ENCODE assay signal across 1 cellular context in genomic region chr16:577796-578195, GRCh38.
TF ChIP-seq lines count a peak whose summit lies in the region.

No MANE protein-coding gene starts in this region.

TF ChIP-seq in K562, 482 proteins besides CTCF, POLR2A, EP300 and RAD21:
- TF ChIP-seq NKRF (IDR thresholded peaks at IDR 0.05; ENCODE audit: borderline replicate concordance) (no peak), SIRT6 (IDR thresholded peaks at IDR 0.05; ENCODE audit: low read depth, low read length) (no peak), TSHZ1 (CRISPR knock-in tag; IDR thresholded peaks at IDR 0.05) (no peak), POLR2G (IDR thresholded peaks at IDR 0.05; ENCODE audit: low read depth, low read length) (peak; percentile 19), GATAD2B (IDR thresholded peaks at IDR 0.05; ENCODE audit: borderline replicate concordance) (no peak), MAX (CRISPR knock-in tag; IDR thresholded peaks at IDR 0.05) (0 out of 2 replicates have a peak, but pooled peaks have one; percentile 6), CEBPB (tag; IDR thresholded peaks at IDR 0.05) (no peak), ZNF707 (CRISPR knock-in tag; conservative IDR thresholded peaks at IDR 0.05) (no peak), VEZF1 (CRISPR knock-in tag; IDR thresholded peaks at IDR 0.05) (no peak), CTCFL (IDR thresholded peaks at IDR 0.05; ENCODE audit: borderline replicate concordance, insufficient read depth, low read depth, low read length, poor library complexity, severe bottlenecking) (no peak), ZNF263 (CRISPR knock-in tag; IDR thresholded peaks at IDR 0.05; ENCODE audit: borderline replicate concordance) (no peak), EHMT2 (IDR thresholded peaks at IDR 0.05) (no peak), FOXJ3 (CRISPR knock-in tag; IDR thresholded peaks at IDR 0.05) (no peak), ZEB2 (IDR thresholded peaks at IDR 0.05) (no peak), MAZ (CRISPR knock-in tag; conservative IDR thresholded peaks at IDR 0.05 in 1 of 2, IDR thresholded peaks at IDR 0.05 in 1 of 2) (no peak), SETDB1 (IDR thresholded peaks at IDR 0.05; ENCODE audit: low read length) (no peak), YY1 (IDR thresholded peaks at IDR 0.05; ENCODE audit: borderline replicate concordance in 1 of 3, control insufficient read depth in 1 of 3, extremely low read depth in 1 of 3, insufficient read depth in 3 of 3, insufficient read length in 1 of 3, insufficient replicate concordance in 2 of 3, low read depth in 1 of 3, low read length in 2 of 3) (no peak)
